ENCODE assay signal across 36 cellular contexts in genomic region chr15:56323435-56323834, GRCh38.
"Had no signal": no experiment of that assay in that cellular context is flagged by ENCODE, and none has a peak within 500 bp of the region (broad histone marks: within the 10 kb centered on the region; RNA-seq: fewer than 3 reads in every experiment).

No MANE protein-coding gene starts in this region.

- H3K27ac ChIP-seq: adrenal gland, body of pancreas, breast epithelium, SJSA1 had no signal

- H3K9me3 ChIP-seq: adrenal gland, body of pancreas, breast epithelium, SJSA1 had no signal

- DNase-seq: activated CD4-positive, alpha-beta memory T cell treated with anti-CD3 and anti-CD28 coated beads for 36 hours; activated CD4-positive, alpha-beta T cell treated with anti-CD3 and anti-CD28 coated beads for 4 hours; activated CD4-positive, alpha-beta T cell treated with anti-CD3 and anti-CD28 coated beads, Interleukin-2, amount 50 U/mL, for 1 hour; activated CD4-positive, CD25-positive, alpha-beta regulatory T cell treated with anti-CD3 and anti-CD28 coated beads, Interleukin-2, amount 50 U/mL, for 72 hours; activated CD8-positive, alpha-beta memory T cell treated with anti-CD3 and anti-CD28 coated beads, Interleukin-2, amount 50 U/mL, for 4 hours; activated gamma-delta T cell treated with Interleukin-2 at 50 U/mL for 16 hours; activated naive CD4-positive, alpha-beta T cell treated with anti-CD3 and anti-CD28 coated beads for 36 hours; activated T-cell treated with anti-CD3 and anti-CD28 coated beads for 4 hours; activated T-cell treated with anti-CD3 and anti-CD28 coated beads, Interleukin-2, amount 50 U/mL, for 4 hours; adrenal gland; body of pancreas; cerebellar nuclear complex; NCI-H1048; NCI-H1105 treated with DMSO at 0.1 percent for 48 hours; NCI-H1436 treated with DMSO at 0.1 percent for 48 hours; NCI-H1694 treated with DMSO at 0.1 percent for 48 hours; NCI-H2029; NCI-H345; NCI-H510A; NCI-H526; NCI-H748 treated with DMSO at 0.1 percent for 48 hours; NK-92 treated with Interleukin-12 subunit alpha and Interleukin-12 subunit beta, amount 100 ng/mL, for 24 hours; OCI-M1; SHP77 treated with DMSO at 0.1 percent for 48 hours; SK-N-SH; SW 1271; T-helper 1 cell; T-helper 2 cell; T-helper 9 cell had no signal

- FAIRE-seq: astrocyte, TTC549 had no signal

- H3K4me1 ChIP-seq: adrenal gland, body of pancreas, breast epithelium had no signal

- H3K9ac ChIP-seq: SK-N-SH had no signal

- ATAC-seq: activated naive CD4-positive, alpha-beta T cell treated with anti-CD3 and anti-CD28 coated beads, Interleukin-2, amount 50 U/mL, for 72 hours; activated T-cell treated with anti-CD3 and anti-CD28 coated beads, Interleukin-2, amount 50 U/mL, for 4 hours; body of pancreas; Panc1; WTC11 had no signal

- H3K4me3 ChIP-seq: adrenal gland, body of pancreas, breast epithelium, SJSA1 had no signal

- H3K27me3 ChIP-seq: adrenal gland, body of pancreas, breast epithelium, SJSA1 had no signal

- H3K36me3 ChIP-seq: adrenal gland, breast epithelium, SJSA1 had no signal

- H3K4me2 ChIP-seq: SK-N-SH had no signal
